10 cellular contexts compared by ENCODE assay signal in the genomic region with DNA sequence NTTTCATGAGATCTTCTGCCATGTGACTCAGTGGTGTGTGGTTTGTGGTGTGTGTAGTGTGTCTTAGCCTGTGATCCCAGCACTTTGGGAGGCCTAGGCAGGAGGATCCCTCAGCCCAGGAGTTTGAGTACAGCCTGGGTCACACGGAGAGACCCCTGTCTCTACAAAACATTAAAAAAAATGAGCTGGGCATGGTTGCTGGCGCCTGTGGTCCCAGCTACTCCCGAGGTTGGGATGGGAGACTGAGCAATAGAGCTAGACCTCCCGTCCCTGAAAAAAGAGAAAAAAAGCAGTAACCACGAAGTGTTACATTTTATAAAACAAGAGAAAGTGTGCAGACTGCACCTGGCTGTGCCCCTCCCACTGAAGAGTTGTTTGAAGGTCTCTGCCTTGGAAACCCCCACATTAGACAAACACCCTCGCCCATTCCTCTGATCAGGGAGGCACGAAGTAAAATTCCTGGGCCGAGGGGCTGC. TPM values are rescaled to one million over a fixed set of nuclear protein-coding genes. Genes with fewer than 3 reads are reported as not detected.
DNase-seq lines count a peak whose midpoint lies in the region; ATAC-seq lines count a peak whose summit lies in the region.
"Had no signal": no experiment of that assay in that cellular context is flagged by ENCODE, and none has a peak within 500 bp of the region (broad histone marks: within the 10 kb centered on the region; RNA-seq: fewer than 3 reads in every experiment).

No MANE protein-coding gene starts in this region.

- intact Hi-C loops in posterior vena cava (cut with DNase I): loop anchor here in 1 of 2 donors (5.0 kb wide), 1 partner anchor 247 kb away; no protein-coding TSS in a partner anchor

- no peaks in the 10 kb centered on the region for H3K36me3 ChIP-seq in adipocyte (ENCODE audit: control insufficient read depth, insufficient read depth, low read length, severe bottlenecking)
- H3K36me3 ChIP-seq: transverse colon had no signal

- H3K9me3 ChIP-seq in adipocyte (ENCODE audit: control insufficient read depth, low read length): no peaks in the 10 kb centered on the region
- H3K9me3 ChIP-seq: transverse colon had no signal

- ATAC-seq in activated CD4-positive, CD25-positive, alpha-beta regulatory T cell treated with anti-CD3 and anti-CD28 coated beads, Interleukin-2, amount 50 U/mL, for 24 hours: peak; percentile 52 to 61
- ATAC-seq in GM21367 (IDR thresholded peaks at IDR 0.05; ENCODE audit: unreplicated experiment): no peak

- DNase-seq in activated CD4-positive, CD25-positive, alpha-beta regulatory T cell (lab: John Stamatoyannopoulos, UW): no peak
- peak; percentile 79 for DNase-seq in NAMALWA (ENCODE audit: low spot score)
- DNase-seq in adipocyte (ENCODE audit: low read depth): no peak
- DNase-seq in posterior vena cava (ENCODE audit: low spot score): peak; percentile 25
- DNase-seq in HK-2 (ENCODE audit: unreplicated experiment): no peak
- no peak for DNase-seq in NCI-H748 treated with DMSO at 0.1 percent for 48 hours (lab: John Stamatoyannopoulos, UW)
- DNase-seq: stimulated activated CD4-positive, alpha-beta T cell treated with anti-CD3 and anti-CD28 coated beads, Interleukin-4, amount 100 ng/mL, for 4 hours had no signal

- peaks cover 32% of the 10 kb centered on the region for H3K4me1 ChIP-seq in adipocyte (ENCODE audit: control insufficient read depth, insufficient read depth, low read length)

- H3K4me3 ChIP-seq in adipocyte (ENCODE audit: low read length): no peak overlapping the region
- H3K4me3 ChIP-seq: transverse colon had no signal

- H3K27me3 ChIP-seq in adipocyte (replicated peaks; ENCODE audit: control insufficient read depth, insufficient read depth, low read length): no peaks in the 10 kb centered on the region

- peak overlapping the region; percentile 1 for H3K9ac ChIP-seq in adipocyte (ENCODE audit: low read length)

RNA-seq across cellular contexts. Expression of gene RNU6ATAC, which starts 21.2 kb away (rescaled TPM):
- 100 to 1,000 TPM; 327 to 473 TPM for total RNA-seq in posterior vena cava
- total RNA-seq: transverse colon had no signal

RNA-seq across cellular contexts. Expression of gene WDR5, which starts 49.7 kb away (rescaled TPM):
- total RNA-seq in posterior vena cava: 10 to 100 TPM; 17.0 to 17.1 TPM

Comparison
In these comparisons a context has a peak if more than half of its experiments do, and no peak if none do; other contexts are left out.
1. DNase-seq: peak in NAMALWA (single experiment) and posterior vena cava (single experiment); none in activated CD4-positive, CD25-positive, alpha-beta regulatory T cell (0 of 4), adipocyte (single experiment), HK-2 (single experiment) and NCI-H748 treated with DMSO at 0.1 percent for 48 hours (single experiment).